ENCODE assay signal across 26 cellular contexts in the genomic region with DNA sequence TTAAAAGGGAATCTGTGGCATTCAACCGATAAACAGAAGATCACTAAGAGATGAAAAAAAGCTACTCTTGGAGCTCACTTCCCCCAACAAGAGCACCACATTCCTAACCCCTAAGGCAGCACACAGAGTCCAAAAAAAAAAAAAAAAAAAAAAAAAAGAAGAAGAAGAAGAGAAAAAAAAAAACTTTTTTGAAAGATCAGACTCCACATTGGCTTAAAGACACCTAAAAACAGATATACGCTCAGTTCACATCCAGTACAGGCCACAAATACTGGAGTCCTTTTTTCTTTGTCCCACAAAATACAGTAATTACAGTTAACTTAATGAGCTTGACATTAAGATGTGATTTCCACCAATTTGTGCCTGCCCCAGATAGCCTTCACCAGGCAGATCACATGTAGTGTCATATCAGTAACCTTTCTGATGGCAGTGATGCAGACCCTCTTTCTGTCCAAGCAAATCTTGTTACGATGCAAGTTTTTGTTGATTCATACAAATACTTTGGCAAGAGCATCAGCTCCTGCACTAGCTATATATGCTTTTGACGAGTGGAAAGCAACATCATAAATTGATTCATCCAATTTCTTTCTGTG. TPM values are rescaled to one million over a fixed set of nuclear protein-coding genes. Genes with fewer than 3 reads are reported as not detected.
DNase-seq lines count a peak whose midpoint lies in the region; ATAC-seq, FAIRE-seq and TF ChIP-seq lines count a peak whose summit lies in the region.
"Had no signal": no experiment of that assay in that cellular context is flagged by ENCODE, and none has a peak within 500 bp of the region (broad histone marks: within the 10 kb centered on the region; RNA-seq: fewer than 3 reads in every experiment).

No MANE protein-coding gene starts in this region.

- no peak overlapping the region for H3K18ac ChIP-seq in IMR-90 (ENCODE audit: low read depth, low read length)

- H3K79me2 ChIP-seq in astrocyte (ENCODE audit: insufficient read depth, low read length) = no peaks in the 10 kb centered on the region

- no peak overlapping the region for H2BK15ac ChIP-seq in IMR-90 (ENCODE audit: low read depth, low read length)

- POLR2A ChIA-PET in activated CD4-positive, alpha-beta T cell treated with anti-CD3 and anti-CD28 coated beads for 36 hours (lab: Charles Lee) = no interaction called here
- POLR2A ChIA-PET in IMR-90 (lab: Charles Lee; ENCODE audit: unreplicated experiment) = interaction anchor here (0.6 kb wide), 1 partner anchor 16 kb away, joined by 5 read pairs; no protein-coding TSS in a partner anchor

- no peaks in the 10 kb centered on the region for H3K4me1 Mint-ChIP-seq in activated CD4-positive, alpha-beta T cell treated with anti-CD3 and anti-CD28 coated beads for 36 hours
- H3K4me1 Mint-ChIP-seq in astrocyte (ENCODE audit: low read depth, unreplicated experiment) = peaks cover 11% of the 10 kb centered on the region

- no peak overlapping the region for H3K27ac ChIP-seq in IMR-90 (ENCODE audit: insufficient read depth, low read length)
- H3K27ac ChIP-seq in astrocyte (ENCODE audit: low read depth, low read length) = no peak overlapping the region
- no peak overlapping the region for H3K27ac ChIP-seq in foreskin keratinocyte
- H3K27ac ChIP-seq: 22Rv1, HL-60, Peyer's patch had no signal

- no peak overlapping the region for H4K5ac ChIP-seq in IMR-90 (ENCODE audit: low read depth, low read length)

- in situ Hi-C loops in IMR-90 (cut with MboI; ENCODE audit: low sequenced_read_pairs) = no loop called here

- WGBS in IMR-90 (ENCODE audit: extremely low coverage in 2 of 2, insufficient read length in 1 of 2), 2 experiments = no CpG with 5 or more reads among the region's 4 CpGs

- no peak for TF ChIP-seq RAD21 in IMR-90 (IDR thresholded peaks at IDR 0.05; ENCODE audit: low read length)

- H3K4me1 ChIP-seq in IMR-90 (ENCODE audit: control insufficient read depth, insufficient read depth, low read length) = no peaks in the 10 kb centered on the region
- no peaks in the 10 kb centered on the region for H3K4me1 ChIP-seq in astrocyte (ENCODE audit: insufficient read depth, low read length)
- H3K4me1 ChIP-seq in foreskin keratinocyte = no peaks in the 10 kb centered on the region
- H3K4me1 ChIP-seq: Peyer's patch had no signal

- peaks cover 3% of the 10 kb centered on the region for H4K20me1 ChIP-seq in IMR-90 (ENCODE audit: insufficient read depth, low read length)
- H4K20me1 ChIP-seq in astrocyte (ENCODE audit: insufficient read depth, low read length) = peaks cover 20% of the 10 kb centered on the region

- no peak for ATAC-seq in activated CD4-positive, alpha-beta T cell treated with anti-CD3 and anti-CD28 coated beads for 36 hours
- 0 out of 2 replicates have a peak, but pooled peaks have one; percentile 60 for ATAC-seq in IMR-90 (ENCODE audit: low read depth)
- ATAC-seq in foreskin keratinocyte = no peak
- no peak for ATAC-seq in GM21390 (IDR thresholded peaks at IDR 0.05; ENCODE audit: unreplicated experiment)
- ATAC-seq: HCT116 had no signal

- TSS peak; percentile 73 for BruUV-seq in IMR-90 (replicated peaks; lab: Mats Ljungman, UMichigan)

- no peaks in the 10 kb centered on the region for H3K9me3 Mint-ChIP-seq in activated CD4-positive, alpha-beta T cell treated with anti-CD3 and anti-CD28 coated beads for 36 hours (ENCODE audit: low read depth)
- H3K9me3 Mint-ChIP-seq in astrocyte (ENCODE audit: unreplicated experiment) = no peaks in the 10 kb centered on the region

- intact Hi-C loops in activated CD4-positive, alpha-beta T cell treated with anti-CD3 and anti-CD28 coated beads for 36 hours (cut with DNase I, micrococcal nuclease) = no loop called here
- intact Hi-C loops in IMR-90 (cut with micrococcal nuclease) = loop anchor here (10.0 kb wide), 1 partner anchor 220 kb away; no protein-coding TSS in a partner anchor

- H3K4ac ChIP-seq in IMR-90 (ENCODE audit: low read depth, low read length) = no peak overlapping the region

- dilution Hi-C loops in IMR-90 (cut with HindIII; ENCODE audit: low sequenced_read_pairs, unreplicated experiment) = no loop called here

- H3K4me2 ChIP-seq in IMR-90 (ENCODE audit: low read depth, low read length) = no peak overlapping the region
- no peak overlapping the region for H3K4me2 ChIP-seq in astrocyte (ENCODE audit: low read length)
- H3K4me2 ChIP-seq: SK-N-SH had no signal

- no peak overlapping the region for H2BK20ac ChIP-seq in IMR-90 (ENCODE audit: low read depth, low read length)

- H4K91ac ChIP-seq in IMR-90 (ENCODE audit: insufficient read depth, low read depth, low read length) = no peak overlapping the region

- H3K23ac ChIP-seq in IMR-90 (ENCODE audit: low read depth, low read length) = peak overlapping the region; percentile 65; the same call in 1 of the 2 replicates

- H3K9me3 ChIP-seq in IMR-90 (ENCODE audit: control insufficient read depth, insufficient read depth, low read length) (no peaks in the 10 kb centered on the region), astrocyte (ENCODE audit: insufficient read depth, low read depth, low read length) (no peaks in the 10 kb centered on the region)
- H3K9me3 ChIP-seq: Peyer's patch, SK-N-SH had no signal

- H3K56ac ChIP-seq in IMR-90 (ENCODE audit: extremely low read depth, insufficient read depth, low read length) = no peak overlapping the region

- H2AFZ ChIP-seq in IMR-90 (replicated peaks; ENCODE audit: low read length, poor library complexity) = no peak overlapping the region
- no peak overlapping the region for H2AFZ ChIP-seq in astrocyte (ENCODE audit: low read depth, low read length)

- TF ChIP-seq CTCF in IMR-90 (conservative IDR thresholded peaks at IDR 0.05; ENCODE audit: low read depth, low read length) (no peak), astrocyte (IDR thresholded peaks at IDR 0.05; ENCODE audit: insufficient read depth, low read depth, low read length) (no peak), foreskin keratinocyte (conservative IDR thresholded peaks at IDR 0.05) (no peak)

- H3K4me3 Mint-ChIP-seq in activated CD4-positive, alpha-beta T cell treated with anti-CD3 and anti-CD28 coated beads for 36 hours = no peak overlapping the region
- no peak overlapping the region for H3K4me3 Mint-ChIP-seq in astrocyte (ENCODE audit: unreplicated experiment)

- H3K4me3 ChIP-seq in IMR-90 (ENCODE audit: insufficient read depth, low read depth, low read length) (no peak overlapping the region), astrocyte (ENCODE audit: insufficient read depth, low read depth, low read length) (no peak overlapping the region)
- H3K4me3 ChIP-seq: Peyer's patch had no signal

- no peak overlapping the region for H2AK5ac ChIP-seq in IMR-90 (ENCODE audit: low read depth, low read length)

- H3K27me3 ChIP-seq in IMR-90 (ENCODE audit: control insufficient read depth, insufficient read depth, low read length) (no peaks in the 10 kb centered on the region), astrocyte (ENCODE audit: insufficient read depth, low read length) (no peaks in the 10 kb centered on the region), foreskin keratinocyte (no peaks in the 10 kb centered on the region)
- H3K27me3 ChIP-seq: Peyer's patch had no signal

- no peak for FAIRE-seq in astrocyte (lab: Jason Lieb, UNC)
- FAIRE-seq: D721Med, GM18507, H1 had no signal

- peaks cover 8 to 10% of the 10 kb centered on the region in 2 experiments; a peak in 3 of 4 replicates for H3K79me1 ChIP-seq in IMR-90 (ENCODE audit: low read depth in 1 of 2, low read length in 2 of 2)

- H2AK9ac ChIP-seq in IMR-90 (replicated peaks; ENCODE audit: low read depth, low read length, poor library complexity) = no peak overlapping the region

- H3K9ac ChIP-seq in IMR-90 (ENCODE audit: low read depth, low read length) (no peak overlapping the region), astrocyte (ENCODE audit: low read length) (no peak overlapping the region)
- H3K9ac ChIP-seq: SK-N-SH had no signal

- no peak for DNase-seq in activated CD4-positive, alpha-beta T cell treated with anti-CD3 and anti-CD28 coated beads for 36 hours
- DNase-seq in activated CD4-positive, alpha-beta T cell treated with anti-CD3 and anti-CD28 coated beads for 1 hour = no peak
- DNase-seq in EH (ENCODE audit: low read depth) = peak; percentile 32
- DNase-seq in IMR-90 = no peak
- DNase-seq in astrocyte (ENCODE audit: low read depth) = no peak
- no peak for DNase-seq in foreskin keratinocyte
- DNase-seq in NOMO-1 (lab: John Stamatoyannopoulos, UW; ENCODE audit: unreplicated experiment in 2 of 2) = no peak
- DNase-seq: ACHN, KG1, MM.1S, NCI-H1417, NCI-H1694, NCI-H2029 treated with DMSO at 0.1 percent for 48 hours, NCI-H446 treated with DMSO at 0.1 percent for 48 hours, NCI-H526 treated with DMSO at 0.1 percent for 48 hours, Peyer's patch, SHP77 treated with DMSO at 0.1 percent for 48 hours, SK-N-SH, SW 1271 had no signal

- no peak for TF ChIP-seq POLR2A in IMR-90 (IDR thresholded peaks at IDR 0.05; ENCODE audit: low read depth, low read length)

- no peak overlapping the region for H2BK5ac ChIP-seq in IMR-90 (ENCODE audit: low read depth, low read length, poor library complexity, severe bottlenecking)

- H3K9me1 ChIP-seq in IMR-90 (ENCODE audit: insufficient read depth, low read length) = peaks cover 5% of the 10 kb centered on the region; the same call in 1 of the 2 replicates

- H3K36me3 ChIP-seq in IMR-90 (ENCODE audit: control insufficient read depth, insufficient read depth, low read length) = peaks cover 8% of the 10 kb centered on the region
- H3K36me3 ChIP-seq in astrocyte (ENCODE audit: insufficient read depth, low read length) = peaks cover 7% of the 10 kb centered on the region

- CTCF ChIA-PET in activated CD4-positive, alpha-beta T cell treated with anti-CD3 and anti-CD28 coated beads for 36 hours (lab: Charles Lee) = interaction anchor here (0.6 kb wide), 1 partner anchor 573 kb away, joined by 4 read pairs; no protein-coding TSS in a partner anchor
- CTCF ChIA-PET in IMR-90 (lab: Yijun Ruan, JAX) = interaction anchor here (1.1 kb wide), 1 partner anchor 9 kb away, joined by 3 read pairs; no protein-coding TSS in a partner anchor

- H3K27me3 Mint-ChIP-seq in activated CD4-positive, alpha-beta T cell treated with anti-CD3 and anti-CD28 coated beads for 36 hours = no peaks in the 10 kb centered on the region
- H3K27me3 Mint-ChIP-seq in astrocyte (ENCODE audit: low read depth, unreplicated experiment) = no peaks in the 10 kb centered on the region

- no peak overlapping the region for H2BK120ac ChIP-seq in IMR-90 (ENCODE audit: low read depth, low read length)

- H3K36me3 Mint-ChIP-seq in activated CD4-positive, alpha-beta T cell treated with anti-CD3 and anti-CD28 coated beads for 36 hours (ENCODE audit: low read depth) = peaks cover 32% of the 10 kb centered on the region
- H3K36me3 Mint-ChIP-seq in astrocyte (ENCODE audit: low read depth, unreplicated experiment) = peaks cover 3% of the 10 kb centered on the region

- H3K27ac Mint-ChIP-seq in activated CD4-positive, alpha-beta T cell treated with anti-CD3 and anti-CD28 coated beads for 36 hours = peak overlapping the region; percentile 42
- H3K27ac Mint-ChIP-seq in astrocyte (ENCODE audit: unreplicated experiment) = peak overlapping the region; percentile 44

- no peak overlapping the region for H3K14ac ChIP-seq in IMR-90 (replicated peaks; ENCODE audit: low read depth, low read length)

- no peak overlapping the region for H4K8ac ChIP-seq in IMR-90 (ENCODE audit: low read depth in 2 of 2, low read length in 2 of 2)

RNA-seq across cellular contexts. Expression of a gene that starts 20.7 kb away (rescaled TPM):
- total RNA-seq in activated CD4-positive, alpha-beta T cell treated with anti-CD3 and anti-CD28 coated beads for 36 hours = 1 to 10 TPM in 1 of 2 experiments, under 1 TPM in 1; 0.94 to 1.1 TPM
- 0.18 and 0.28 TPM in 2 replicates for total RNA-seq in IMR-90 (2012; rRNA removed)
- polyA plus RNA-seq in IMR-90 (2012; rRNA removed) = 0.10 and 0.17 TPM in 2 replicates
- polyA plus RNA-seq in IMR-90 (2012; cell fraction: cytosol; rRNA removed) = 0.08 and 0.34 TPM in 2 replicates
- 0.03 and 0.16 TPM in 2 replicates for polyA plus RNA-seq in IMR-90 (2012; cell fraction: nucleus; rRNA removed; ENCODE audit: low replicate concordance)
- 0.79 and 0.87 TPM in 2 replicates for total RNA-seq in astrocyte
- 0.04 TPM in 1 of 2 replicates, not detected in the other for total RNA-seq in foreskin keratinocyte
- polyA plus RNA-seq in foreskin keratinocyte = 0.02 and 0.09 TPM in 2 replicates
